Comparison of ENCODE assay signal across 32 cellular contexts in the genomic region with DNA sequence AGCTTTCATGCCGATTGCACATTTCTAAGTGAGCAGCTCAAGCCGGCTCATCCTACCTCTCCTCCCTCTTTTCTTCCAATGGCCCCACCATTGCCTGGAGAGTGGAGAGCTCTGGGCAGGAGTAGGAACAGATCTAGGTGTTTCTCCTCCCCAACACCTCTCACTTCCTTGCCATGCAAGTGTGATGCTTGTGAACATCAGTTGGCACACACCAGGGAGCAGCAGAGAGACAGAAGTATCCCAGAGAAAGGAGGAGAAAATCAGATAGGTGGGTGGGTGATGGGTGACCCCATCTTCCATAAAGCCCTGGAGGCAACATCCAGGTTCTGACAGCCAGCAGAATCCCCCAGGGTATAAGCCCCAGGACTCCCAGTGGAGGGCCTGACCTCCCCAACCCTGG. TPM values are rescaled to one million over a fixed set of nuclear protein-coding genes. Genes with fewer than 3 reads are reported as not detected.
"Had no signal": no experiment of that assay in that cellular context is flagged by ENCODE, and none has a peak within 500 bp of the region (broad histone marks: within the 10 kb centered on the region; RNA-seq: fewer than 3 reads in every experiment).

No MANE protein-coding gene starts in this region.

- H3K27ac ChIP-seq: colonic mucosa, epithelial cell of prostate, esophagus squamous epithelium, gastrocnemius medialis, heart right ventricle, left lung, lower lobe of right lung had no signal

- H3K36me3 ChIP-seq: colonic mucosa, esophagus squamous epithelium, gastrocnemius medialis, heart right ventricle had no signal

- H3K27ac Mint-ChIP-seq: dendritic cell treated with granulocyte-macrophage colony-stimulating factor and Interleukin-4, amounts not matched to agents 40 ng/mL and 50 ng/mL, for 4 days; effector memory CD8-positive, alpha-beta T cell; endodermal cell; mesothelial cell of epicardium had no signal

- DNase-seq: colonic mucosa; cortex of kidney; effector CD8-positive, alpha-beta T cell; effector memory CD8-positive, alpha-beta T cell; endodermal cell; erythroblast; esophagus squamous epithelium; foreskin fibroblast; foreskin melanocyte; gastrocnemius medialis; glutamatergic neuron; heart right ventricle; hippocampal formation; left cardiac atrium; left lung; left ventricle myocardium superior; lower lobe of right lung; mesenchymal stem cell; mucosa of descending colon had no signal

- H3K4me1 Mint-ChIP-seq: mesothelial cell of epicardium had no signal

- H3K4me3 Mint-ChIP-seq: dendritic cell treated with granulocyte-macrophage colony-stimulating factor and Interleukin-4, amounts not matched to agents 40 ng/mL and 50 ng/mL, for 4 days; effector memory CD8-positive, alpha-beta T cell; endodermal cell; mesothelial cell of epicardium had no signal

- H3K36me3 Mint-ChIP-seq: mesothelial cell of epicardium had no signal

- H3K4me3 ChIP-seq: colonic mucosa, esophagus squamous epithelium, gastrocnemius medialis, heart right ventricle, left lung, lower lobe of right lung, mucosa of descending colon had no signal

- H3K4me1 ChIP-seq: colonic mucosa had no signal

- H3K9me3 Mint-ChIP-seq: dendritic cell treated with granulocyte-macrophage colony-stimulating factor and Interleukin-4, amounts not matched to agents 40 ng/mL and 50 ng/mL, for 4 days; effector memory CD8-positive, alpha-beta T cell; endodermal cell; mesothelial cell of epicardium had no signal

- ATAC-seq: effector memory CD8-positive, alpha-beta T cell; esophagus mucosa; gastrocnemius medialis; left cardiac atrium; left lung; lower lobe of right lung; mucosa of descending colon had no signal

- H3K27me3 Mint-ChIP-seq: dendritic cell treated with granulocyte-macrophage colony-stimulating factor and Interleukin-4, amounts not matched to agents 40 ng/mL and 50 ng/mL, for 4 days had no signal

- FAIRE-seq: endometrium, islet of Langerhans, keratinocyte had no signal

- H3K9me3 ChIP-seq: colonic mucosa, esophagus squamous epithelium, gastrocnemius medialis, heart right ventricle, left lung, lower lobe of right lung, mucosa of descending colon had no signal

- H3K27me3 ChIP-seq: colonic mucosa, esophagus squamous epithelium, gastrocnemius medialis, heart right ventricle, left lung had no signal

RNA-seq across cellular contexts. Expression of a gene that starts 39.3 kb away (rescaled TPM):
- total RNA-seq: chondrocyte, dermis microvascular lymphatic vessel endothelial cell, esophagus mucosa, gastrocnemius medialis, glomerular endothelial cell, kidney epithelial cell, lung microvascular endothelial cell, mesenteric fat pad had no signal
- polyA plus RNA-seq: keratinocyte had no signal
